In the genomic region with DNA sequence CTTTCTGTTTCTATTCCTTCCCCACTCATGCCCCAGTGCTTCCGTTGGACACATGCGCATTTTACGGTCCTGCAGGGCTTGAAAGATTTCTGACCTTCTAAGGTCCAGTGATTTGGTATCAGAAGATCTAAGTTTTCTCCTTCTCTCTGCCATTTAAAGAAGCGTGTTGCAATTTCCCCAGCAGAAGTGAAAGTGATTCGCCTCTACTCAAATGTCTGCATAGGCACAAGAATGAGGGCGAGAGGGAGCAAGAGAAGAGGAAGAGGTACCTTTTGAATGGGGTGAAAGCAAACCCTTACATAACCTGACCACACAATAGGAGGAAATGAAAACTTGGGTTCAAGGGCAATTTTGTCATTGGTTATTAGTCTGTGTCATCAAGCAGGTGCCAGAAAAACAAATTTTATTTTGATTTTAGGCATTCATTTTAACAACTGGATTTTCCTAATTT, we compare ENCODE assay signal across 10 cellular contexts. TPM values are rescaled to one million over a fixed set of nuclear protein-coding genes. Genes with fewer than 3 reads are reported as not detected.
DNase-seq lines count a peak whose midpoint lies in the region; ATAC-seq, FAIRE-seq and TF ChIP-seq lines count a peak whose summit lies in the region.
"Had no signal": no experiment of that assay in that cellular context is flagged by ENCODE, and none has a peak within 500 bp of the region (broad histone marks: within the 10 kb centered on the region; RNA-seq: fewer than 3 reads in every experiment).

No MANE protein-coding gene starts in this region.

- peak overlapping the region; percentile 92 for H3K4me3 Mint-ChIP-seq in CD4-positive, alpha-beta T cell
- H3K4me3 Mint-ChIP-seq in activated CD4-positive, alpha-beta T cell treated with anti-CD3 and anti-CD28 coated beads, Interleukin-2, amount 10 ng/mL, durations not matched to agents 7 days and 5 days, result peak overlapping the region; percentile 90

- no peak for TF ChIP-seq POLR2A in tibial nerve (IDR thresholded peaks at IDR 0.05)

- H3K36me3 ChIP-seq in kidney (ENCODE audit: control insufficient read depth in 1 of 2, insufficient read depth in 2 of 2, low read length in 2 of 2), result no peaks in the 10 kb centered on the region
- no peaks in the 10 kb centered on the region for H3K36me3 ChIP-seq in tibial nerve
- H3K36me3 ChIP-seq: tibial artery had no signal

- DNase-seq in CD4-positive, alpha-beta T cell, result peak in 6 of 10 experiments; percentile 17 to 30 (median 22)
- DNase-seq in activated CD4-positive, alpha-beta T cell treated with anti-CD3 and anti-CD28 coated beads, Interleukin-2, amount 10 ng/mL, durations not matched to agents 7 days and 5 days, result peak; percentile 51
- DNase-seq in kidney (no peak), tibial nerve (ENCODE audit: low spot score in 2 of 2) (peak in 1 of 2 donors; percentile 63), NCI-H524 (lab: John Stamatoyannopoulos, UW) (no peak), NCI-H187 treated with DMSO at 0.1 percent for 48 hours (lab: John Stamatoyannopoulos, UW) (no peak)

- peaks cover 5% of the 10 kb centered on the region for H3K36me3 Mint-ChIP-seq in CD4-positive, alpha-beta T cell (ENCODE audit: low read depth)
- H3K36me3 Mint-ChIP-seq in activated CD4-positive, alpha-beta T cell treated with anti-CD3 and anti-CD28 coated beads, Interleukin-2, amount 10 ng/mL, durations not matched to agents 7 days and 5 days (ENCODE audit: low read depth), result no peaks in the 10 kb centered on the region

- ATAC-seq in CD4-positive, alpha-beta T cell (ENCODE audit: poor library complexity), result peak; percentile 50
- ATAC-seq in GM19351 (IDR thresholded peaks at IDR 0.05; ENCODE audit: unreplicated experiment) (peak; percentile 90), HG03354 (IDR thresholded peaks at IDR 0.05; ENCODE audit: poor library complexity, severe bottlenecking, unreplicated experiment) (peak; percentile 86)

- no peaks in the 10 kb centered on the region for H3K27me3 ChIP-seq in CD4-positive, alpha-beta T cell (ENCODE audit: control insufficient read depth, insufficient read depth, low read length)
- H3K27me3 ChIP-seq in tibial nerve, result no peaks in the 10 kb centered on the region
- H3K27me3 ChIP-seq: tibial artery had no signal

- TF ChIP-seq CTCF in CD4-positive, alpha-beta T cell (IDR thresholded peaks at IDR 0.05), result no peak
- TF ChIP-seq CTCF in kidney (IDR thresholded peaks at IDR 0.05; ENCODE audit: borderline replicate concordance, extremely low read depth, insufficient read depth), result no peak
- TF ChIP-seq CTCF in tibial nerve (IDR thresholded peaks at IDR 0.05), result no peak

- WGBS in tibial nerve, 2 donors, result 54 to 66% methylated on average over 6 of the region's 6 CpGs

- H3K27ac Mint-ChIP-seq in CD4-positive, alpha-beta T cell, result peak overlapping the region; percentile 93
- peak overlapping the region; percentile 97 for H3K27ac Mint-ChIP-seq in activated CD4-positive, alpha-beta T cell treated with anti-CD3 and anti-CD28 coated beads, Interleukin-2, amount 10 ng/mL, durations not matched to agents 7 days and 5 days

- CTCF ChIA-PET in CD4-positive, alpha-beta T cell (lab: Charles Lee), result interaction anchor here (4.6 kb wide), 1 partner anchor 31 kb away, joined by 23 read pairs; the partner anchor contains the start of gene NR3C1
- CTCF ChIA-PET in activated CD4-positive, alpha-beta T cell treated with anti-CD3 and anti-CD28 coated beads, Interleukin-2, amount 10 ng/mL, durations not matched to agents 7 days and 5 days (lab: Charles Lee), result interaction anchor here (2.8 kb wide), 1 partner anchor 31 kb away, joined by 11 read pairs; the partner anchor contains the start of gene NR3C1

- no peaks in the 10 kb centered on the region for H3K9me3 ChIP-seq in CD4-positive, alpha-beta T cell (ENCODE audit: control insufficient read depth, low read length)
- H3K9me3 ChIP-seq in kidney (ENCODE audit: control insufficient read depth in 1 of 2, low read length in 2 of 2), result no peaks in the 10 kb centered on the region
- H3K9me3 ChIP-seq in tibial nerve, result no peaks in the 10 kb centered on the region
- H3K9me3 ChIP-seq: tibial artery had no signal

- peaks cover 73% of the 10 kb centered on the region for H3K4me1 Mint-ChIP-seq in CD4-positive, alpha-beta T cell (ENCODE audit: low read depth)
- H3K4me1 Mint-ChIP-seq in activated CD4-positive, alpha-beta T cell treated with anti-CD3 and anti-CD28 coated beads, Interleukin-2, amount 10 ng/mL, durations not matched to agents 7 days and 5 days, result peaks cover 51% of the 10 kb centered on the region

- peak overlapping the region; percentile 62 for H3K27ac ChIP-seq in CD4-positive, alpha-beta T cell (ENCODE audit: low read depth, low read length)
- H3K27ac ChIP-seq in kidney (ENCODE audit: low read depth in 2 of 2, low read length in 2 of 2) (peak overlapping the region in 1 of 2 donors; percentile 38), tibial nerve (peak overlapping the region in 3 of 4 donors; percentile 44 to 62 (median 61))
- H3K27ac ChIP-seq: epithelial cell of prostate, tibial artery had no signal

- no peak for FAIRE-seq in kidney (lab: Jason Lieb, UNC)

- intact Hi-C loops in CD4-positive, alpha-beta T cell (cut with DNase I, micrococcal nuclease), result loop anchor here in 1 of 2 experiments (10.0 kb wide), 2 partner anchors 750 to 1060 kb away; no protein-coding TSS in a partner anchor
- intact Hi-C loops in kidney (cut with DNase I), result no loop called here

- POLR2A ChIA-PET in CD4-positive, alpha-beta T cell (lab: Charles Lee), result interaction anchor here (1.0 to 5.1 kb wide), 13 partner anchors 8 to 753 kb away, joined by 3 to 250 read pairs (median 6); partner anchors contain the start of genes KCTD16, NR3C1 and YIPF5
- POLR2A ChIA-PET in activated CD4-positive, alpha-beta T cell treated with anti-CD3 and anti-CD28 coated beads, Interleukin-2, amount 10 ng/mL, durations not matched to agents 7 days and 5 days (lab: Charles Lee), result no interaction called here

- TF ChIP-seq EP300 in tibial nerve (IDR thresholded peaks at IDR 0.05), result peak in 1 of 2 donors; percentile 71

- H3K27me3 Mint-ChIP-seq in CD4-positive, alpha-beta T cell, result no peaks in the 10 kb centered on the region
- peaks cover 3% of the 10 kb centered on the region for H3K27me3 Mint-ChIP-seq in activated CD4-positive, alpha-beta T cell treated with anti-CD3 and anti-CD28 coated beads, Interleukin-2, amount 10 ng/mL, durations not matched to agents 7 days and 5 days

- H3K4me3 ChIP-seq in kidney (ENCODE audit: low read length in 2 of 2), result peak overlapping the region; percentile 61 to 62
- H3K4me3 ChIP-seq in tibial nerve, result peak overlapping the region in 2 of 4 donors; percentile 26 to 28
- H3K4me3 ChIP-seq: tibial artery had no signal

- H3K9me3 Mint-ChIP-seq in CD4-positive, alpha-beta T cell, result no peaks in the 10 kb centered on the region
- H3K9me3 Mint-ChIP-seq in activated CD4-positive, alpha-beta T cell treated with anti-CD3 and anti-CD28 coated beads, Interleukin-2, amount 10 ng/mL, durations not matched to agents 7 days and 5 days, result no peaks in the 10 kb centered on the region

- H3K4me1 ChIP-seq in kidney (ENCODE audit: control insufficient read depth in 1 of 2, insufficient read depth in 1 of 2, low read depth in 1 of 2, low read length in 2 of 2) (peaks cover 0 to 2% of the 10 kb centered on the region in 2 donors), tibial nerve (peaks cover 0 to 13% (median 0%) of the 10 kb centered on the region in 4 donors)
- H3K4me1 ChIP-seq: tibial artery had no signal

- H3K9ac ChIP-seq in kidney (ENCODE audit: low read length in 2 of 2), result no peak overlapping the region

RNA-seq across cellular contexts. Expression of gene NR3C1, which starts 31.7 kb away (rescaled TPM):
- 100 to 1,000 TPM; 168 to 191 TPM for total RNA-seq in CD4-positive, alpha-beta T cell
- total RNA-seq in activated CD4-positive, alpha-beta T cell treated with anti-CD3 and anti-CD28 coated beads, Interleukin-2, amount 10 ng/mL, durations not matched to agents 7 days and 5 days, result 10 to 100 TPM; 62.7 to 73.1 TPM
- 69.0 TPM for total RNA-seq in kidney
- 23.4 TPM for polyA plus RNA-seq in kidney (ENCODE audit: insufficient read depth, low read depth, low replicate concordance)
- total RNA-seq in tibial nerve, result 10 to 100 TPM; 47.1 to 86.2 (median 75.8) TPM

Comparison
In these comparisons a context has a peak if more than half of its experiments do, and no peak if none do; other contexts are left out.
1. DNase-seq: peak in CD4-positive, alpha-beta T cell (6 of 10) and activated CD4-positive, alpha-beta T cell treated with anti-CD3 and anti-CD28 coated beads, Interleukin-2, amount 10 ng/mL, durations not matched to agents 7 days and 5 days (single experiment); none in kidney (single experiment), NCI-H524 (0 of 2) and NCI-H187 treated with DMSO at 0.1 percent for 48 hours (single experiment).
2. Peak in every context shown above with its lines, with median percentiles within 50 percentile points of each other: ATAC-seq.